Comparison of ENCODE assay signal across 12 cellular contexts in genomic region chr19:6018786-6019185, GRCh38. TPM values are rescaled to one million over a fixed set of nuclear protein-coding genes. Genes with fewer than 3 reads are reported as not detected.
DNase-seq lines count a peak whose midpoint lies in the region; FAIRE-seq and TF ChIP-seq lines count a peak whose summit lies in the region.
"Had no signal": no experiment of that assay in that cellular context is flagged by ENCODE, and none has a peak within 500 bp of the region (broad histone marks: within the 10 kb centered on the region; RNA-seq: fewer than 3 reads in every experiment).

No MANE protein-coding gene starts in this region.

- DNase-seq in BJ (ENCODE audit: low read depth) (no peak), iPS-NIHi7 (ENCODE audit: extremely low spot score) (peak; percentile 86), superior temporal gyrus (ENCODE audit: extremely low spot score) (no peak), foreskin fibroblast (no peak), HT-29 (ENCODE audit: low spot score) (no peak), RCC 7860 (ENCODE audit: low spot score) (no peak)
- DNase-seq: left colon; NCI-H2029; stimulated activated naive B cell treated with anti-CD40 and anti-IgM and Interleukin-4, amounts not matched to agents 10 μg/mL and 1 μg/mL and 100 μg/mL, for 72 hours had no signal

- H3K36me3 ChIP-seq in BJ (ENCODE audit: control insufficient read depth, insufficient read depth, low read length): no peaks in the 10 kb centered on the region; the same call in 1 of the 2 replicates

- CTCF ChIA-PET in BJ (lab: Yijun Ruan, JAX): interaction anchor here (1.3 to 1.9 kb wide), 2 partner anchors 31 to 51 kb away, joined by 4 to 6 read pairs; no protein-coding TSS in a partner anchor

- POLR2A ChIA-PET in BJ (lab: Charles Lee): no interaction called here

- TF ChIP-seq CTCF in BJ (IDR thresholded peaks at IDR 0.05; ENCODE audit: insufficient read depth, low read depth, low read length) (0 out of 2 replicates have a peak, but pooled peaks have one; percentile 18), GM12873 (IDR thresholded peaks at IDR 0.05; ENCODE audit: insufficient read depth, low read depth, low read length, missing control alignments) (peak; percentile 32), WI38 (IDR thresholded peaks at IDR 0.05; ENCODE audit: low read depth, low read length) (0 out of 2 replicates have a peak, but pooled peaks have one; percentile 19), foreskin fibroblast (IDR thresholded peaks at IDR 0.05; ENCODE audit: low read depth, low read length) (no peak)

- no peaks in the 10 kb centered on the region for H3K27me3 ChIP-seq in BJ (ENCODE audit: control insufficient read depth, insufficient read depth, low read length)
- H3K27me3 ChIP-seq: neutrophil had no signal

- no peak overlapping the region for H3K4me3 ChIP-seq in BJ (ENCODE audit: low read depth, low read length)
- no peak overlapping the region for H3K4me3 ChIP-seq in WI38 (ENCODE audit: low read depth, low read length)
- no peak overlapping the region for H3K4me3 ChIP-seq in foreskin fibroblast (ENCODE audit: low read depth in 1 of 2, low read length in 2 of 2)

- no peak for FAIRE-seq in RCC 7860 (lab: Jason Lieb, UNC)

RNA-seq across cellular contexts. Expression of gene RANBP3, which starts 40.8 kb away (rescaled TPM):
- polyA plus RNA-seq in BJ (2011; rRNA removed): 54.2 and 68.6 TPM in 2 replicates
- 58.5 and 63.4 TPM in 2 replicates for polyA minus RNA-seq in BJ (2011; rRNA and poly(A)+ RNA removed)
- 62.1 and 79.3 TPM in 2 replicates for total RNA-seq in HT-29 (2014; rRNA removed; shearing (Covaris generic))
